Comparison of ENCODE assay signal across 19 cellular contexts in genomic region chr15:68587769-68588385, GRCh38. TPM values are rescaled to one million over a fixed set of nuclear protein-coding genes. Genes with fewer than 3 reads are reported as not detected.
DNase-seq lines count a peak whose midpoint lies in the region; TF ChIP-seq lines count a peak whose summit lies in the region.
"Had no signal": no experiment of that assay in that cellular context is flagged by ENCODE, and none has a peak within 500 bp of the region (broad histone marks: within the 10 kb centered on the region; RNA-seq: fewer than 3 reads in every experiment).

No MANE protein-coding gene starts in this region.

- H3K9ac ChIP-seq in mammary epithelial cell (ENCODE audit: insufficient read depth, low read length), result no peak overlapping the region

- peaks cover 0 to 3% of the 10 kb centered on the region in 2 donors for H3K4me1 ChIP-seq in breast epithelium
- H3K4me1 ChIP-seq in mammary epithelial cell (ENCODE audit: insufficient read depth, low read length), result peaks cover 22% of the 10 kb centered on the region
- H3K4me1 ChIP-seq in osteoblast (ENCODE audit: insufficient read depth, low read length), result peaks cover 46% of the 10 kb centered on the region

- BruUV-seq in mammary epithelial cell (replicated peaks; lab: Mats Ljungman, UMichigan), result no TSS peak

- H2AFZ ChIP-seq in mammary epithelial cell (ENCODE audit: low read depth, low read length) (no peak overlapping the region), osteoblast (ENCODE audit: low read length) (peak overlapping the region; percentile 32)

- H3K36me3 ChIP-seq in breast epithelium (no peaks in the 10 kb centered on the region), mammary epithelial cell (ENCODE audit: insufficient read depth, low read length) (no peaks in the 10 kb centered on the region), osteoblast (ENCODE audit: insufficient read depth, low read length) (no peaks in the 10 kb centered on the region)
- H3K36me3 ChIP-seq: heart right ventricle, stomach had no signal

- H3K9me3 Mint-ChIP-seq in activated naive CD8-positive, alpha-beta T cell treated with anti-CD3 and anti-CD28 coated beads for 36 hours, result no peaks in the 10 kb centered on the region
- H3K9me3 Mint-ChIP-seq: activated naive CD4-positive, alpha-beta T cell treated with anti-CD3 and anti-CD28 coated beads for 36 hours; neural crest cell had no signal

- in situ Hi-C loops in mammary epithelial cell (cut with MboI; ENCODE audit: low sequenced_read_pairs in 2 of 2), result loop anchor here in 1 of 2 donors (10.0 kb wide), 1 partner anchor 57 kb away; no protein-coding TSS in a partner anchor

- no peak overlapping the region for H3K4me3 Mint-ChIP-seq in activated naive CD8-positive, alpha-beta T cell treated with anti-CD3 and anti-CD28 coated beads for 36 hours
- H3K4me3 Mint-ChIP-seq: activated CD8-positive, alpha-beta memory T cell treated with anti-CD3 and anti-CD28 coated beads, Interleukin-2, amount 10 ng/mL, durations not matched to agents 7 days and 5 days; activated naive CD4-positive, alpha-beta T cell treated with anti-CD3 and anti-CD28 coated beads for 36 hours; neural crest cell had no signal

- dilution Hi-C loops in mammary epithelial cell (cut with HindIII; ENCODE audit: low sequenced_read_pairs), result no loop called here

- no peak for TF ChIP-seq POLR2A in breast epithelium (IDR thresholded peaks at IDR 0.05)

- no peaks in the 10 kb centered on the region for H3K27me3 ChIP-seq in breast epithelium
- H3K27me3 ChIP-seq in mammary epithelial cell (ENCODE audit: insufficient read depth, low read length), result no peaks in the 10 kb centered on the region
- H3K27me3 ChIP-seq in osteoblast (ENCODE audit: insufficient read depth, low read length), result no peaks in the 10 kb centered on the region
- H3K27me3 ChIP-seq: heart right ventricle had no signal

- no peaks in the 10 kb centered on the region for H3K36me3 Mint-ChIP-seq in activated naive CD8-positive, alpha-beta T cell treated with anti-CD3 and anti-CD28 coated beads for 36 hours
- H3K36me3 Mint-ChIP-seq: activated CD8-positive, alpha-beta memory T cell treated with anti-CD3 and anti-CD28 coated beads, Interleukin-2, amount 10 ng/mL, durations not matched to agents 7 days and 5 days had no signal

- no peak for DNase-seq in breast epithelium (ENCODE audit: low spot score in 2 of 2)
- no peak for DNase-seq in mammary epithelial cell
- no peak for DNase-seq in activated naive CD8-positive, alpha-beta T cell treated with anti-CD3 and anti-CD28 coated beads for 36 hours
- peak; percentile 67 for DNase-seq in osteoblast (ENCODE audit: insufficient read length, low spot score, missing footprints)
- DNase-seq in NCI-H526 treated with DMSO at 0.1 percent for 48 hours (lab: John Stamatoyannopoulos, UW), result no peak
- no peak for DNase-seq in NCI-H2171 treated with DMSO at 0.1 percent for 48 hours (lab: John Stamatoyannopoulos, UW)
- no peak for DNase-seq in GOT3 (lab: John Stamatoyannopoulos, UW)
- DNase-seq in foreskin melanocyte, result no peak
- DNase-seq: activated CD8-positive, alpha-beta memory T cell treated with anti-CD3 and anti-CD28 coated beads, Interleukin-2, amount 10 ng/mL, durations not matched to agents 7 days and 5 days; activated naive CD4-positive, alpha-beta T cell treated with anti-CD3 and anti-CD28 coated beads for 36 hours; Calu3; effector CD4-positive, alpha-beta T cell; heart right ventricle; kidney; NCI-H1436; stomach; WERI-Rb-1 had no signal

- no peaks in the 10 kb centered on the region for H4K20me1 ChIP-seq in mammary epithelial cell (ENCODE audit: insufficient read depth, low read length)
- H4K20me1 ChIP-seq in osteoblast (ENCODE audit: insufficient read depth, low read length), result no peaks in the 10 kb centered on the region

- TF ChIP-seq CTCF in breast epithelium (IDR thresholded peaks at IDR 0.05) (no peak), mammary epithelial cell (conservative IDR thresholded peaks at IDR 0.05 in 1 of 2, IDR thresholded peaks at IDR 0.05 in 1 of 2; ENCODE audit: extremely low read depth in 1 of 2, insufficient read depth in 1 of 2, low read depth in 1 of 2, low read length in 2 of 2) (no peak), osteoblast (IDR thresholded peaks at IDR 0.05; ENCODE audit: extremely low read depth, low read depth, low read length) (no peak)

- H3K4me3 ChIP-seq in breast epithelium (no peak overlapping the region), mammary epithelial cell (replicated peaks in 1 of 3; ENCODE audit: insufficient read depth in 1 of 3, low read depth in 2 of 3, low read length in 3 of 3) (no peak overlapping the region), osteoblast (ENCODE audit: insufficient read depth, low read length) (no peak overlapping the region)
- H3K4me3 ChIP-seq: heart right ventricle, stomach had no signal

- intact Hi-C loops in breast epithelium (cut with DNase I; ENCODE audit: low total_unique reads), result no loop called here
- intact Hi-C loops in mammary epithelial cell (cut with micrococcal nuclease), result no loop called here

- H3K9me3 ChIP-seq in breast epithelium (no peaks in the 10 kb centered on the region), mammary epithelial cell (replicated peaks; ENCODE audit: insufficient read depth, low read length) (no peaks in the 10 kb centered on the region), osteoblast (ENCODE audit: low read depth, low read length) (no peaks in the 10 kb centered on the region)
- H3K9me3 ChIP-seq: heart right ventricle, stomach had no signal

- peaks cover 4% of the 10 kb centered on the region for H3K27me3 Mint-ChIP-seq in activated naive CD8-positive, alpha-beta T cell treated with anti-CD3 and anti-CD28 coated beads for 36 hours

- CTCF ChIA-PET in mammary epithelial cell (lab: Charles Lee; ENCODE audit: low non-redundant PET), result no interaction called here

- H3K4me2 ChIP-seq in mammary epithelial cell (ENCODE audit: insufficient read depth, low read depth, low read length) (no peak overlapping the region), osteoblast (ENCODE audit: insufficient read depth, low read length) (peak overlapping the region; percentile 38)

- peaks cover 24% of the 10 kb centered on the region for H3K4me1 Mint-ChIP-seq in activated naive CD8-positive, alpha-beta T cell treated with anti-CD3 and anti-CD28 coated beads for 36 hours

- H3K27ac ChIP-seq in breast epithelium (peak overlapping the region; percentile 33 to 45), mammary epithelial cell (ENCODE audit: insufficient read depth, low read depth, low read length) (no peak overlapping the region), osteoblast (ENCODE audit: low read depth, low read length) (peak overlapping the region; percentile 13)
- H3K27ac ChIP-seq: WERI-Rb-1 had no signal

- WGBS in mammary epithelial cell (ENCODE audit: low coverage, missing lambda C conversion rate), result 97% methylated on average over 3 of the region's 4 CpGs

- peak overlapping the region; percentile 55 for H3K27ac Mint-ChIP-seq in activated naive CD8-positive, alpha-beta T cell treated with anti-CD3 and anti-CD28 coated beads for 36 hours
- H3K27ac Mint-ChIP-seq: activated CD8-positive, alpha-beta memory T cell treated with anti-CD3 and anti-CD28 coated beads, Interleukin-2, amount 10 ng/mL, durations not matched to agents 7 days and 5 days; activated naive CD4-positive, alpha-beta T cell treated with anti-CD3 and anti-CD28 coated beads for 36 hours had no signal

- H3K79me2 ChIP-seq in mammary epithelial cell (ENCODE audit: insufficient read depth, low read length) (no peaks in the 10 kb centered on the region), osteoblast (ENCODE audit: insufficient read depth, low read length) (peaks cover 64% of the 10 kb centered on the region)

RNA-seq across cellular contexts. Expression of gene CORO2B, which starts 9.1 kb away (rescaled TPM):
- total RNA-seq in breast epithelium, result 10 to 100 TPM in 1 of 3 donors, 1 to 10 TPM in 2; 2.9 to 11.2 (median 3.5) TPM
- 1 to 10 TPM; 3.2 to 4.3 TPM for total RNA-seq in mammary epithelial cell
- polyA plus RNA-seq in mammary epithelial cell, result 2.6 TPM
- 2.7 TPM for polyA minus RNA-seq in mammary epithelial cell
- total RNA-seq in activated naive CD8-positive, alpha-beta T cell treated with anti-CD3 and anti-CD28 coated beads for 36 hours, result not detected
- 10.5 and 14.1 TPM in 2 replicates for total RNA-seq in osteoblast
- total RNA-seq: activated CD8-positive, alpha-beta memory T cell treated with anti-CD3 and anti-CD28 coated beads, Interleukin-2, amount 10 ng/mL, durations not matched to agents 7 days and 5 days; activated naive CD4-positive, alpha-beta T cell treated with anti-CD3 and anti-CD28 coated beads for 36 hours; G401 had no signal
